ENCODE assay signal across 25 cellular contexts in genomic region chr2:109058802-109059201, GRCh38.
"Had no signal": no experiment of that assay in that cellular context is flagged by ENCODE, and none has a peak within 500 bp of the region (broad histone marks: within the 10 kb centered on the region; RNA-seq: fewer than 3 reads in every experiment).

No MANE protein-coding gene starts in this region.

- H3K27me3 Mint-ChIP-seq: activated naive CD4-positive, alpha-beta T cell treated with anti-CD3 and anti-CD28 coated beads, Interleukin-2, amount 50 U/mL, for 24 hours; naive thymus-derived CD8-positive, alpha-beta T cell had no signal

- H3K9me3 Mint-ChIP-seq: activated naive CD4-positive, alpha-beta T cell treated with anti-CD3 and anti-CD28 coated beads, Interleukin-2, amount 50 U/mL, for 24 hours; immature natural killer cell; naive thymus-derived CD8-positive, alpha-beta T cell; stimulated activated naive B cell treated with anti-CD40 and anti-IgM and Interleukin-4, amounts not matched to agents 10 μg/mL and 1 μg/mL and 100 μg/mL, for 72 hours; T-helper 2 cell treated with Interferon-gamma antibody and Interleukin-4, amounts not matched to agents 5 μg/mL and 100 μg/mL, for 36 hours had no signal

- H3K4me1 ChIP-seq: colonic mucosa, gastroesophageal sphincter, lower lobe of right lung, prostate gland, upper lobe of right lung had no signal

- H3K27ac ChIP-seq: colonic mucosa, gastroesophageal sphincter, lower lobe of right lung, neutrophil, ovary, prostate gland, upper lobe of right lung had no signal

- H3K36me3 Mint-ChIP-seq: activated naive CD4-positive, alpha-beta T cell treated with anti-CD3 and anti-CD28 coated beads, Interleukin-2, amount 50 U/mL, for 24 hours; immature natural killer cell; naive thymus-derived CD8-positive, alpha-beta T cell; stimulated activated naive B cell treated with anti-CD40 and anti-IgM and Interleukin-4, amounts not matched to agents 10 μg/mL and 1 μg/mL and 100 μg/mL, for 72 hours had no signal

- H3K4me3 ChIP-seq: colonic mucosa, gastroesophageal sphincter, lower lobe of right lung, ovary, prostate gland, smooth muscle cell, stomach, thyroid gland, upper lobe of right lung had no signal

- H3K27me3 ChIP-seq: colonic mucosa, neutrophil, ovary, stomach, thyroid gland had no signal

- H3K27ac Mint-ChIP-seq: activated naive CD4-positive, alpha-beta T cell treated with anti-CD3 and anti-CD28 coated beads, Interleukin-2, amount 50 U/mL, for 24 hours; immature natural killer cell; T-helper 2 cell treated with Interferon-gamma antibody and Interleukin-4, amounts not matched to agents 5 μg/mL and 100 μg/mL, for 36 hours had no signal

- H3K36me3 ChIP-seq: colonic mucosa, gastroesophageal sphincter, lower lobe of right lung, neutrophil, ovary, prostate gland, stomach, thyroid gland, upper lobe of right lung had no signal

- DNase-seq: activated CD4-positive, alpha-beta T cell treated with anti-CD3 and anti-CD28 coated beads for 4 hours; activated CD4-positive, alpha-beta T cell treated with anti-CD3 and anti-CD28 coated beads, Interleukin-2, amount 50 U/mL, for 4 hours; activated T-cell treated with anti-CD3 and anti-CD28 coated beads, Interleukin-2, amount 50 U/mL, for 1 hour; cerebellar nuclear complex; colonic mucosa; effector memory CD4-positive, alpha-beta T cell; immature natural killer cell; kidney; lower lobe of right lung; mesenchymal stem cell; naive thymus-derived CD8-positive, alpha-beta T cell; ovary; stimulated activated CD4-positive, alpha-beta T cell treated with anti-CD3 and anti-CD28 coated beads, Interleukin-15, amount 100 ng/mL, for 24 hours; stimulated activated CD4-positive, alpha-beta T cell treated with anti-CD3 and anti-CD28 coated beads, Interleukin-2, amount 100 ng/mL, for 24 hours; stimulated activated naive B cell treated with anti-CD40 and anti-IgM and Interleukin-4, amounts not matched to agents 10 μg/mL and 1 μg/mL and 100 μg/mL, for 72 hours; T-helper 1 cell; upper lobe of right lung had no signal

- H3K4me1 Mint-ChIP-seq: immature natural killer cell; stimulated activated naive B cell treated with anti-CD40 and anti-IgM and Interleukin-4, amounts not matched to agents 10 μg/mL and 1 μg/mL and 100 μg/mL, for 72 hours had no signal

- H3K4me3 Mint-ChIP-seq: activated naive CD4-positive, alpha-beta T cell treated with anti-CD3 and anti-CD28 coated beads, Interleukin-2, amount 50 U/mL, for 24 hours; immature natural killer cell; stimulated activated naive B cell treated with anti-CD40 and anti-IgM and Interleukin-4, amounts not matched to agents 10 μg/mL and 1 μg/mL and 100 μg/mL, for 72 hours; T-helper 2 cell treated with Interferon-gamma antibody and Interleukin-4, amounts not matched to agents 5 μg/mL and 100 μg/mL, for 36 hours had no signal

- H3K9me3 ChIP-seq: colonic mucosa, gastroesophageal sphincter, lower lobe of right lung, neutrophil, ovary, prostate gland, stomach, thyroid gland, upper lobe of right lung had no signal
